Comparison of ENCODE assay signal across 12 cellular contexts in the genomic region with DNA sequence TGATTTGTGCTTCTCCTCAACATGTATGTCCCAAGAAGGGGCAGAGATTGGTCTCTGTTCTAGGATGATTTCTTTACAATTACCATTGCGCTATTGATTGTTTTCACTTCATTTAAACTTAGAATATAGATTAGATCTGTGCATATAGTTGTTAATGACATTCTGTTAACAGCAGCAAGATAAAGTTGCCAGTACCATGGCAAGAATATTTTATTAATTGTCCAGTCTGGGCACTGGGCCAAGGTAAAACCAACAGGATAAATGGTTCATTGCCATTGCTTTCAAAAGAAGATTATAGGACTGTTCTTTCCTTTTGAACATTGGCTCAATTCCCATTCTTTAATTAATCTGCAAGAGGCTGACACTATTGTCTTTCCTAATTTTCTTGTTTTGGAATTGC.
DNase-seq lines count a peak whose midpoint lies in the region; ATAC-seq lines count a peak whose summit lies in the region.
"Had no signal": no experiment of that assay in that cellular context is flagged by ENCODE, and none has a peak within 500 bp of the region (broad histone marks: within the 10 kb centered on the region; RNA-seq: fewer than 3 reads in every experiment).

No MANE protein-coding gene starts in this region.

- peak; percentile 75 for DNase-seq in HT-29 (ENCODE audit: low spot score)
- DNase-seq in NCI-H146 treated with DMSO at 0.1 percent for 48 hours (lab: John Stamatoyannopoulos, UW; ENCODE audit: unreplicated experiment), result peak; percentile 88
- peak; percentile 46 for DNase-seq in SHP77 treated with DMSO at 0.1 percent for 48 hours (lab: John Stamatoyannopoulos, UW)
- peak; percentile 20 for DNase-seq in medulla oblongata (ENCODE audit: extremely low spot score)
- no peak for DNase-seq in activated naive CD4-positive, alpha-beta T cell treated with Interleukin-2 at 50 U/mL for 16 hours
- DNase-seq: central memory CD4-positive, alpha-beta T cell; hippocampal formation; lower lobe of right lung; spleen; WERI-Rb-1 had no signal

- no peak for ATAC-seq in GM18868 (IDR thresholded peaks at IDR 0.05; ENCODE audit: unreplicated experiment)
- ATAC-seq in HG02840 (IDR thresholded peaks at IDR 0.05; ENCODE audit: low FRiP score, unreplicated experiment), result no peak
- ATAC-seq: lower lobe of right lung had no signal
